10 cellular contexts compared by ENCODE assay signal in the genomic region with DNA sequence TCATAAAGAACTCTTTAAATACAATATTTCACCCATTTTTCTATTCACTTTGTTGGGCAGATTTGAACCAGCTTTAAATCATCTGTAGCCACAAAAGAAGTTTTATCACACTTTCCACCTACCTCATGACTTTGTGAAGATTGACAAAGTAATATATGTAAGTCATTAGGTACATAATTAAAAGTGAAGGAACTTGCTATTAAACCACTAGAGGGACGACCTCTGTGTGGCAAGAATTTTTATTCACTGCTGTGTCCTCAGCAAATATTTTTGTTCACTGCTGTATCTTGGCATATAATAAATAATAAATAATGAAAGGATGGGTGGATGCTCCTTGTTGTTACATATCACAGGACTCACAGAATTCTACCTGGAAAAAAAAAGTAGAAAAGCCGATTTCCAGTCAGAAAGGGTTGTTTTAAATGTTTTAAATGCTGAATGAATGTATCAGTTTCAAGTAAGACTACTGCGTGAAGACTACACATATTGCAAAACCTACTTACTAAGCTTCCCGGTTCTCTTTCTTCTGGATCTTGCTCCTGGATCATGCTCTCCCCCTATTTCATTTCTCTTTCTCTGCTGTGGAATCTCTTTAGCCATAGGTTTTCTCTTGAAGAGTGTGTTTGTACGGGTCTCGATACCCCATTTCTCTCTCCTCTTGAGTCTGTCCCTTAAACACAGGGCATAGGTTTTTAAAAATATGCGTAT. TPM values are rescaled to one million over a fixed set of nuclear protein-coding genes. Genes with fewer than 3 reads are reported as not detected.
DNase-seq lines count a peak whose midpoint lies in the region; ATAC-seq and TF ChIP-seq lines count a peak whose summit lies in the region.
"Had no signal": no experiment of that assay in that cellular context is flagged by ENCODE, and none has a peak within 500 bp of the region (broad histone marks: within the 10 kb centered on the region; RNA-seq: fewer than 3 reads in every experiment).

No MANE protein-coding gene starts in this region.

- H3K36me3 Mint-ChIP-seq in activated T-helper 17 cell treated with anti-CD3 and anti-CD28 coated beads, Interleukin-2, amount 50 U/mL, for 72 hours (ENCODE audit: low read depth), result peaks cover 46% of the 10 kb centered on the region
- no peaks in the 10 kb centered on the region for H3K36me3 Mint-ChIP-seq in immature natural killer cell

- no peaks in the 10 kb centered on the region for H3K9me3 ChIP-seq in heart right ventricle
- H3K9me3 ChIP-seq in vagina, result no peaks in the 10 kb centered on the region
- H3K9me3 ChIP-seq: gastroesophageal sphincter had no signal

- no peaks in the 10 kb centered on the region for H3K27me3 Mint-ChIP-seq in activated T-helper 17 cell treated with anti-CD3 and anti-CD28 coated beads, Interleukin-2, amount 50 U/mL, for 72 hours
- H3K27me3 Mint-ChIP-seq in immature natural killer cell (ENCODE audit: low read depth in 3 of 3), result peaks cover 0 to 7% (median 0%) of the 10 kb centered on the region in 3 donors

- ATAC-seq in heart right ventricle (no peak), HG03175 (IDR thresholded peaks at IDR 0.05; ENCODE audit: unreplicated experiment) (no peak)
- ATAC-seq in activated T-helper 17 cell treated with anti-CD3 and anti-CD28 coated beads, Interleukin-2, amount 50 U/mL, for 72 hours (replicated peaks), result no peak
- ATAC-seq: gastroesophageal sphincter had no signal

- peak overlapping the region; percentile 60 for H3K4me3 Mint-ChIP-seq in activated T-helper 17 cell treated with anti-CD3 and anti-CD28 coated beads, Interleukin-2, amount 50 U/mL, for 72 hours
- no peak overlapping the region for H3K4me3 Mint-ChIP-seq in immature natural killer cell

- no peaks in the 10 kb centered on the region for H3K27me3 ChIP-seq in heart right ventricle
- no peaks in the 10 kb centered on the region for H3K27me3 ChIP-seq in vagina
- H3K27me3 ChIP-seq: gastroesophageal sphincter had no signal

- intact Hi-C loops in heart right ventricle (cut with DNase I) (loop anchor here in 1 of 10 donors (2.0 kb wide), 1 partner anchor 89 kb away; no protein-coding TSS in a partner anchor), cardiac septum (cut with DNase I) (no loop called here), vagina (cut with DNase I) (no loop called here)

- peak in 3 of 9 donors; percentile 10 to 24 (median 16) for TF ChIP-seq CTCF in heart right ventricle (IDR thresholded peaks at IDR 0.05)
- no peak for TF ChIP-seq CTCF in vagina (IDR thresholded peaks at IDR 0.05)
- no peak for TF ChIP-seq CTCF in coronary artery (IDR thresholded peaks at IDR 0.05)

- H3K36me3 ChIP-seq in heart right ventricle, result no peaks in the 10 kb centered on the region
- H3K36me3 ChIP-seq in vagina, result no peaks in the 10 kb centered on the region
- H3K36me3 ChIP-seq: gastroesophageal sphincter had no signal

- DNase-seq in heart right ventricle, result no peak
- DNase-seq in cardiac septum (ENCODE audit: low spot score), result no peak
- DNase-seq in immature natural killer cell, result no peak
- no peak for DNase-seq in vagina (ENCODE audit: extremely low spot score in 2 of 2)
- no peak for DNase-seq in D341Med (ENCODE audit: low spot score)
- no peak for DNase-seq in coronary artery (ENCODE audit: low spot score)
- DNase-seq: NCI-H1105 treated with DMSO at 0.1 percent for 48 hours had no signal

- no peak for TF ChIP-seq POLR2A in vagina (IDR thresholded peaks at IDR 0.05)

- H3K4me3 ChIP-seq in heart right ventricle (no peak overlapping the region), vagina (no peak overlapping the region), coronary artery (no peak overlapping the region)
- H3K4me3 ChIP-seq: gastroesophageal sphincter had no signal

- H3K9me3 Mint-ChIP-seq in activated T-helper 17 cell treated with anti-CD3 and anti-CD28 coated beads, Interleukin-2, amount 50 U/mL, for 72 hours, result peaks cover 4% of the 10 kb centered on the region
- H3K9me3 Mint-ChIP-seq in immature natural killer cell, result no peaks in the 10 kb centered on the region

- 45 to 61% methylated on average over 7 of the region's 7 CpGs for WGBS in heart right ventricle, 2 donors

- peaks cover 0 to 84% (median 66%) of the 10 kb centered on the region in 9 donors for H3K4me1 ChIP-seq in heart right ventricle
- H3K4me1 ChIP-seq in vagina, result peaks cover 52% of the 10 kb centered on the region

- peaks cover 44% of the 10 kb centered on the region for H3K4me1 Mint-ChIP-seq in activated T-helper 17 cell treated with anti-CD3 and anti-CD28 coated beads, Interleukin-2, amount 50 U/mL, for 72 hours
- H3K4me1 Mint-ChIP-seq in immature natural killer cell, result peaks cover 67 to 93% of the 10 kb centered on the region in 2 donors

- H3K27ac ChIP-seq in heart right ventricle, result peak overlapping the region in 6 of 10 donors; percentile 3 to 36 (median 22)
- H3K27ac ChIP-seq in vagina, result peak overlapping the region; percentile 29
- H3K27ac ChIP-seq in coronary artery, result peak overlapping the region in 1 of 2 donors; percentile 18

- H3K27ac Mint-ChIP-seq in activated T-helper 17 cell treated with anti-CD3 and anti-CD28 coated beads, Interleukin-2, amount 50 U/mL, for 72 hours, result peak overlapping the region; percentile 85
- H3K27ac Mint-ChIP-seq in immature natural killer cell, result peak overlapping the region in 5 of 6 donors; percentile 11 to 79 (median 67)

RNA-seq across cellular contexts. Expression of a gene that starts 44.8 kb away (rescaled TPM):
- 10 to 100 TPM; 69.0 to 89.5 (median 81.0) TPM for total RNA-seq in heart right ventricle
- polyA plus RNA-seq in heart right ventricle, result 10 to 100 TPM in 1 of 2 donors, 1 to 10 TPM in 1; 6.9 to 39.4 TPM
- total RNA-seq in cardiac septum, result 88.8 TPM
- 100 to 1,000 TPM in 1 of 2 donors, 10 to 100 TPM in 1; 77.3 to 108 TPM for total RNA-seq in activated T-helper 17 cell treated with anti-CD3 and anti-CD28 coated beads, Interleukin-2, amount 50 U/mL, for 72 hours
- polyA plus RNA-seq in immature natural killer cell, result 10 to 100 TPM; 19.4 to 29.2 (median 25.5) TPM
- 29.7 TPM for total RNA-seq in vagina
